9 cellular contexts compared by ENCODE assay signal in genomic region chr4:15690020-15690809, GRCh38. TPM values are rescaled to one million over a fixed set of nuclear protein-coding genes. Genes with fewer than 3 reads are reported as not detected.
A peak's percentile ranks its signal among the peaks of the same experiment; 100 is the strongest.
DNase-seq lines count a peak whose midpoint lies in the region; ATAC-seq and TF ChIP-seq lines count a peak whose summit lies in the region.
"Had no signal": no experiment of that assay in that cellular context is flagged by ENCODE, and none has a peak within 500 bp of the region (broad histone marks: within the 10 kb centered on the region; RNA-seq: fewer than 3 reads in every experiment).

No MANE protein-coding gene starts in this region.

- H3K4me1 Mint-ChIP-seq in naive thymus-derived CD8-positive, alpha-beta T cell = peaks cover 4 to 13% (median 7%) of the 10 kb centered on the region in 4 donors

- WGBS in right lobe of liver (ENCODE audit: insufficient coverage, low coverage, low lambda C conversion rate, missing lambda C conversion rate) = 59% methylated on average over 7 of the region's 7 CpGs

- H3K27ac Mint-ChIP-seq in naive thymus-derived CD8-positive, alpha-beta T cell = no peak overlapping the region
- H3K27ac Mint-ChIP-seq: dendritic cell treated with granulocyte-macrophage colony-stimulating factor and Interleukin-4, amounts not matched to agents 40 ng/mL and 50 ng/mL, for 4 days had no signal

- H3K27me3 ChIP-seq in right lobe of liver = no peaks in the 10 kb centered on the region

- H3K9me3 Mint-ChIP-seq in naive thymus-derived CD8-positive, alpha-beta T cell = no peaks in the 10 kb centered on the region
- H3K9me3 Mint-ChIP-seq: dendritic cell treated with granulocyte-macrophage colony-stimulating factor and Interleukin-4, amounts not matched to agents 40 ng/mL and 50 ng/mL, for 4 days had no signal

- H3K4me3 ChIP-seq in AG10803 (ENCODE audit: low read length) (no peak overlapping the region), right lobe of liver (no peak overlapping the region)

- DNase-seq in AG10803 (ENCODE audit: low read depth) (peak; percentile 90), MV-4-11 (lab: John Stamatoyannopoulos, UW) (peak; percentile 81), right lobe of liver (no peak), GM13977 (ENCODE audit: low spot score) (no peak), NCI-H2196 treated with DMSO at 0.1 percent for 48 hours (lab: John Stamatoyannopoulos, UW; ENCODE audit: unreplicated experiment) (no peak)
- no peak for DNase-seq in naive thymus-derived CD8-positive, alpha-beta T cell

- ATAC-seq in right lobe of liver = peak; percentile 42 to 70 (median 58)
- no peak for ATAC-seq in naive thymus-derived CD8-positive, alpha-beta T cell
- no peak for ATAC-seq in GM19452 (IDR thresholded peaks at IDR 0.05; ENCODE audit: unreplicated experiment)

- H3K36me3 ChIP-seq in right lobe of liver = peaks cover 0 to 19% (median 0%) of the 10 kb centered on the region in 4 donors

- TF ChIP-seq CTCF in AG10803 (conservative IDR thresholded peaks at IDR 0.05; ENCODE audit: low read length) = no peak
- TF ChIP-seq CTCF in right lobe of liver (IDR thresholded peaks at IDR 0.05) = no peak
- TF ChIP-seq CTCF in GM13977 (IDR thresholded peaks at IDR 0.05; ENCODE audit: extremely low read depth, insufficient read depth, missing control alignments) = no peak

- no peak for TF ChIP-seq POLR2A in right lobe of liver (IDR thresholded peaks at IDR 0.05)

- peaks cover 0 to 40% (median 17%) of the 10 kb centered on the region in 3 donors for H3K36me3 Mint-ChIP-seq in naive thymus-derived CD8-positive, alpha-beta T cell

- peaks cover 0 to 10% (median 2%) of the 10 kb centered on the region in 4 donors for H3K4me1 ChIP-seq in right lobe of liver

- no peaks in the 10 kb centered on the region for H3K27me3 Mint-ChIP-seq in naive thymus-derived CD8-positive, alpha-beta T cell
- H3K27me3 Mint-ChIP-seq: dendritic cell treated with granulocyte-macrophage colony-stimulating factor and Interleukin-4, amounts not matched to agents 40 ng/mL and 50 ng/mL, for 4 days had no signal

- in situ Hi-C loops in GM13977 (cut with MboI; ENCODE audit: low pct_unique_long_range_greater_than_20kb, low sequenced_read_pairs, unreplicated experiment) = no loop called here

- H3K9me3 ChIP-seq in right lobe of liver = no peaks in the 10 kb centered on the region

- intact Hi-C loops in right lobe of liver (cut with DNase I) = no loop called here

- H3K27ac ChIP-seq in cingulate gyrus (ENCODE audit: low read depth, low read length) (peak overlapping the region; percentile 83), right lobe of liver (peak overlapping the region; percentile 21 to 38 (median 34))

- POLR2A ChIA-PET in naive thymus-derived CD8-positive, alpha-beta T cell (lab: Charles Lee) = no interaction called here

- H3K4me3 Mint-ChIP-seq in naive thymus-derived CD8-positive, alpha-beta T cell = no peak overlapping the region
- H3K4me3 Mint-ChIP-seq: dendritic cell treated with granulocyte-macrophage colony-stimulating factor and Interleukin-4, amounts not matched to agents 40 ng/mL and 50 ng/mL, for 4 days had no signal

RNA-seq across cellular contexts. Expression of gene FAM200B, which starts 8.6 kb away (rescaled TPM):
- 10 to 100 TPM; 11.8 to 20.9 (median 16.7) TPM for total RNA-seq in right lobe of liver
- total RNA-seq in naive thymus-derived CD8-positive, alpha-beta T cell = 10 to 100 TPM; 31.0 to 38.5 TPM
- polyA plus RNA-seq in naive thymus-derived CD8-positive, alpha-beta T cell = 10 to 100 TPM; 80.6 to 92.0 (median 81.3) TPM

RNA-seq across cellular contexts. Expression of gene BST1, which starts 12.7 kb away (rescaled TPM):
- 1 to 10 TPM; 2.7 to 5.3 (median 4.3) TPM for total RNA-seq in right lobe of liver
- total RNA-seq in naive thymus-derived CD8-positive, alpha-beta T cell = under 1 TPM; 0.42 to 0.49 TPM
- under 1 TPM; 0.23 to 0.49 (median 0.35) TPM for polyA plus RNA-seq in naive thymus-derived CD8-positive, alpha-beta T cell

RNA-seq across cellular contexts. Expression of gene FBXL5, which starts 35.1 kb away (rescaled TPM):
- total RNA-seq in right lobe of liver = 10 to 100 TPM; 38.3 to 59.5 (median 46.8) TPM
- total RNA-seq in naive thymus-derived CD8-positive, alpha-beta T cell = 10 to 100 TPM; 65.7 to 73.0 TPM
- 100 to 1,000 TPM in 2 of 3 donors, 10 to 100 TPM in 1; 96.1 to 113 (median 101) TPM for polyA plus RNA-seq in naive thymus-derived CD8-positive, alpha-beta T cell

Comparison
In these comparisons a context has a peak if more than half of its experiments do, and no peak if none do; other contexts are left out.
1. DNase-seq: peak in AG10803 (single experiment) and MV-4-11 (single experiment); none in right lobe of liver (0 of 3), naive thymus-derived CD8-positive, alpha-beta T cell (0 of 10), GM13977 (single experiment) and NCI-H2196 treated with DMSO at 0.1 percent for 48 hours (single experiment).
2. ATAC-seq: peak in right lobe of liver (4 of 4); none in naive thymus-derived CD8-positive, alpha-beta T cell (0 of 2) and GM19452 (single experiment).